8 cellular contexts compared by ENCODE assay signal in genomic region chr14:24525877-24526620, GRCh38. TPM values are rescaled to one million over a fixed set of nuclear protein-coding genes. Genes with fewer than 3 reads are reported as not detected.
DNase-seq lines count a peak whose midpoint lies in the region; ATAC-seq, FAIRE-seq and TF ChIP-seq lines count a peak whose summit lies in the region.
"Not testable (repeated sequence)": the region's sequence is repeated elsewhere in the genome, so short reads cannot be mapped to it uniquely, and the experiment has no call there.
"Had no signal": no experiment of that assay in that cellular context is flagged by ENCODE, and none has a peak within 500 bp of the region (broad histone marks: within the 10 kb centered on the region; RNA-seq: fewer than 3 reads in every experiment).

No MANE protein-coding gene starts in this region.

- peak overlapping the region; percentile 60; the same call in 1 of the 2 replicates for H3K18ac ChIP-seq in H1 (ENCODE audit: extremely low read depth, low read length)

- H3K27ac Mint-ChIP-seq in GM23338: not testable (repeated sequence)

- H3K9me3 ChIP-seq in HUES6 (ENCODE audit: control insufficient read depth, insufficient read depth, low read depth, low read length); NT2/D1 (ENCODE audit: insufficient read depth, low read length); H1 (ENCODE audit: insufficient read depth in 2 of 2, low read depth in 1 of 2, low read length in 1 of 2): not testable (repeated sequence)

- peaks cover 13% of the 10 kb centered on the region; the same call in 2 of the 3 replicates for H3K9me3 Mint-ChIP-seq in GM23338

- H3K79me2 ChIP-seq in GM23338 (replicated peaks; ENCODE audit: insufficient read depth); H1 (ENCODE audit: control insufficient read depth in 1 of 2, insufficient read depth in 2 of 2, low read length in 2 of 2): not testable (repeated sequence)

- H3K4me1 Mint-ChIP-seq in GM23338: not testable (repeated sequence)

- not testable (repeated sequence) for H3F3A ChIP-seq in GM23338 (replicated peaks; ENCODE audit: low read depth)

- not testable (repeated sequence) for H4K91ac ChIP-seq in H1 (replicated peaks; ENCODE audit: insufficient read length, low read length)

- not testable (repeated sequence) for H2BK20ac ChIP-seq in H1 (ENCODE audit: low read length)

- H4K5ac ChIP-seq in H1 (ENCODE audit: insufficient read length, low read depth, low read length): not testable (repeated sequence)

- DNase-seq in DMS153 (lab: John Stamatoyannopoulos, UW): peak; percentile 0
- DNase-seq in GM23338 (ENCODE audit: low spot score); NT2/D1 (ENCODE audit: low read depth, low spot score): not testable (repeated sequence)
- DNase-seq in NCI-H345 treated with DMSO at 0.1 percent for 48 hours (lab: John Stamatoyannopoulos, UW; ENCODE audit: unreplicated experiment): peak; percentile 3
- peak in 1 of 2 experiments; percentile 48 for DNase-seq in H1 (ENCODE audit: low read depth in 1 of 2, low spot score in 2 of 2)

- TF ChIP-seq CTCF in GM23338 (conservative IDR thresholded peaks at IDR 0.05; ENCODE audit: low read depth in 2 of 2); H1 (IDR thresholded peaks at IDR 0.05; ENCODE audit: control extremely low read depth in 1 of 3, insufficient read depth in 1 of 3, low read depth in 1 of 3, low read length in 3 of 3): not testable (repeated sequence)

- FAIRE-seq in H1 (lab: Jason Lieb, UNC): not testable (repeated sequence)

- 71% methylated on average over 15 of the region's 15 CpGs; no CpG with 5 or more reads in 1 of the 2 experiments for WGBS in H1 (ENCODE audit: extremely low coverage in 1 of 2, insufficient coverage in 1 of 2, insufficient read length in 1 of 2, insufficient replicate concordance in 2 of 2, low coverage in 1 of 2, low lambda C conversion rate in 2 of 2, missing lambda C conversion rate in 1 of 2), 2 experiments

- H3K27ac ChIP-seq in GM23338 (ENCODE audit: low read depth); HUES6 (ENCODE audit: low read depth, low read length); H1 (ENCODE audit: low read depth, low read length): not testable (repeated sequence)

- H4K8ac ChIP-seq in H1 (ENCODE audit: extremely low read depth, insufficient read depth, low read length): not testable (repeated sequence)

- peak overlapping the region; percentile 0 for H3K9ac ChIP-seq in HUES6 (ENCODE audit: low read length)
- not testable (repeated sequence) for H3K9ac ChIP-seq in NT2/D1 (ENCODE audit: insufficient read length, low read depth); H1 (replicated peaks in 1 of 4; ENCODE audit: extremely low read depth in 1 of 4, low read depth in 3 of 4, low read length in 3 of 4)

- CTCF ChIA-PET in H1 (lab: Charles Lee; ENCODE audit: partially characterized antibody): interaction anchor here (0.6 kb wide), 1 partner anchor 117 kb away, joined by 3 read pairs; no protein-coding TSS in a partner anchor

- not testable (repeated sequence) for H3K36me3 ChIP-seq in GM23338 (ENCODE audit: insufficient read depth); HUES6 (ENCODE audit: control insufficient read depth, insufficient read depth, low read length); NT2/D1 (ENCODE audit: insufficient read depth, insufficient read length, low read length); H1 (ENCODE audit: control insufficient read depth in 2 of 4, insufficient read depth in 4 of 4, low read length in 3 of 4)

- not testable (repeated sequence) for H3K23me2 ChIP-seq in H1 (ENCODE audit: low read depth, low read length)

- peak overlapping the region; percentile 35; the same call in 1 of the 2 replicates for H2BK5ac ChIP-seq in H1 (ENCODE audit: low read depth, low read length)

- not testable (repeated sequence) for TF ChIP-seq POLR2A in H1 (IDR thresholded peaks at IDR 0.05; ENCODE audit: control extremely low read depth in 1 of 2, low read depth in 2 of 2, low read length in 2 of 2)

- not testable (repeated sequence) for TF ChIP-seq RAD21 in H1 (IDR thresholded peaks at IDR 0.05 in 1 of 2, conservative IDR thresholded peaks at IDR 0.05 in 1 of 2; ENCODE audit: low read depth in 2 of 2, low read length in 2 of 2)

- H3K27me3 Mint-ChIP-seq in GM23338 (ENCODE audit: insufficient read depth, low read depth, poor library complexity): not testable (repeated sequence)

- not testable (repeated sequence) for H4K20me1 ChIP-seq in GM23338 (replicated peaks; ENCODE audit: insufficient read depth); H1 (replicated peaks in 1 of 2; ENCODE audit: control insufficient read depth in 1 of 2, insufficient read depth in 2 of 2, low read length in 2 of 2)

- not testable (repeated sequence) for H3K27me3 ChIP-seq in GM23338 (ENCODE audit: insufficient read depth); HUES6 (ENCODE audit: control insufficient read depth, insufficient read depth, low read length); NT2/D1 (ENCODE audit: insufficient read depth, insufficient read length); H1 (replicated peaks in 1 of 4; ENCODE audit: control insufficient read depth in 3 of 4, extremely low read depth in 1 of 4, insufficient read depth in 3 of 4, low read length in 3 of 4)

- not testable (repeated sequence) for ATAC-seq in GM23338

- not testable (repeated sequence) for H3K4ac ChIP-seq in H1 (replicated peaks; ENCODE audit: insufficient read length, low read depth, low read length)

- not testable (repeated sequence) for TF ChIP-seq EP300 in H1 (IDR thresholded peaks at IDR 0.05; ENCODE audit: borderline replicate concordance in 1 of 2, low read depth in 2 of 2, low read length in 2 of 2)

- H3K23ac ChIP-seq in H1 (ENCODE audit: insufficient read length): not testable (repeated sequence)

- not testable (repeated sequence) for H2BK12ac ChIP-seq in H1 (ENCODE audit: low read depth, low read length)

- not testable (repeated sequence) for H3K4me1 ChIP-seq in GM23338 (ENCODE audit: insufficient read depth); HUES6 (ENCODE audit: control insufficient read depth, insufficient read depth, low read length); NT2/D1 (ENCODE audit: insufficient read depth, insufficient read length); H1 (replicated peaks in 1 of 4; ENCODE audit: control insufficient read depth in 3 of 4, insufficient read depth in 4 of 4, low read length in 3 of 4)

- not testable (repeated sequence) for H2AK5ac ChIP-seq in H1 (ENCODE audit: low read depth, low read length)

- H3K4me3 Mint-ChIP-seq in GM23338: not testable (repeated sequence)

- H2BK120ac ChIP-seq in H1 (replicated peaks; ENCODE audit: low read depth, low read length): not testable (repeated sequence)

- not testable (repeated sequence) for H3K36me3 Mint-ChIP-seq in GM23338 (ENCODE audit: low read depth)

- not testable (repeated sequence) for H3K79me1 ChIP-seq in H1 (ENCODE audit: low read depth, low read length)

- POLR2A ChIA-PET in H1 (lab: Charles Lee; ENCODE audit: partially characterized antibody): not testable (repeated sequence)

- H3K9me2 ChIP-seq in GM23338 (ENCODE audit: insufficient read depth): not testable (repeated sequence)

- H3K4me3 ChIP-seq in GM23338: peak overlapping the region; percentile 23; the same call in 1 of the 2 replicates
- peak overlapping the region; percentile 33; the same call in 1 of the 2 replicates for H3K4me3 ChIP-seq in HUES6 (ENCODE audit: low read depth, low read length)
- peak overlapping the region; percentile 21 for H3K4me3 ChIP-seq in NT2/D1 (ENCODE audit: insufficient read length, low read depth)
- H3K4me3 ChIP-seq in H1 (ENCODE audit: extremely low read depth in 1 of 4, insufficient read depth in 2 of 4, low read depth in 3 of 4, low read length in 4 of 4): not testable (repeated sequence)

- H3K14ac ChIP-seq in H1 (ENCODE audit: insufficient read length): not testable (repeated sequence)

- peak overlapping the region; percentile 28; the same call in 1 of the 2 replicates for H3K4me2 ChIP-seq in GM23338
- H3K4me2 ChIP-seq in H1 (ENCODE audit: insufficient read depth in 1 of 2, low read depth in 2 of 2, low read length in 2 of 2): not testable (repeated sequence)

- not testable (repeated sequence) for H3K56ac ChIP-seq in H1 (replicated peaks; ENCODE audit: insufficient read length, low read depth, low read length)

- not testable (repeated sequence) for H2BK15ac ChIP-seq in H1 (ENCODE audit: low read length)

- H2AFZ ChIP-seq in GM23338: peak overlapping the region; percentile 70
- H2AFZ ChIP-seq in H1 (ENCODE audit: low read length): not testable (repeated sequence)

TF ChIP-seq in H1, 55 proteins besides CTCF, POLR2A, EP300 and RAD21:
- TF ChIP-seq YY1 (IDR thresholded peaks at IDR 0.05; ENCODE audit: low read depth, low read length): peak; percentile 41; the same call in 1 of the 2 replicates

RNA-seq across cellular contexts. Expression of gene CMA1, which starts 18.0 kb away (rescaled TPM):
- total RNA-seq in GM23338 (2014; rRNA removed; shearing (Covaris generic)): not detected in 2 replicates
- polyA plus RNA-seq in GM23338 (2016; fragmentation: Nextera tagmentation; extraction: Ambion mirVana): not detected in 2 replicates
- total RNA-seq in H1 (2021; fragmentation: NEBNext Ultra II Directional; extraction: Animal tissue kit (Norgen Biotek cat#: 25700)): not detected in 2 replicates
- polyA plus RNA-seq in H1 (2011; rRNA removed): not detected in 2 replicates
- not detected for polyA plus RNA-seq in H1 (2011; cell fraction: cytosol; rRNA removed)
- polyA plus RNA-seq in H1 (2011; cell fraction: nucleus; rRNA removed): not detected
- polyA plus RNA-seq in H1 (2012, experiment 1 of 2): not detected in 4 replicates
- not detected for polyA plus RNA-seq in H1 (2012, experiment 2 of 2)
- not detected for polyA plus RNA-seq in H1 (2013, experiment 1 of 2)
- polyA plus RNA-seq in H1 (2013, experiment 2 of 2): not detected
- not detected in 2 replicates for polyA minus RNA-seq in H1 (2011; rRNA and poly(A)+ RNA removed)
- polyA minus RNA-seq in H1 (2011; cell fraction: cytosol; rRNA and poly(A)+ RNA removed): not detected
- not detected for polyA minus RNA-seq in H1 (2011; cell fraction: nucleus; rRNA and poly(A)+ RNA removed)
- total RNA-seq: Calu3; CD8-positive, alpha-beta memory T cell had no signal
- polyA plus RNA-seq: CD8-positive, alpha-beta memory T cell had no signal

RNA-seq across cellular contexts. Expression of gene CTSG, which starts 50.0 kb away (rescaled TPM):
- total RNA-seq in GM23338 (2014; rRNA removed; shearing (Covaris generic)): not detected in 2 replicates
- polyA plus RNA-seq in GM23338 (2016; fragmentation: Nextera tagmentation; extraction: Ambion mirVana): not detected in 2 replicates
- total RNA-seq in H1 (2021; fragmentation: NEBNext Ultra II Directional; extraction: Animal tissue kit (Norgen Biotek cat#: 25700)): not detected in 2 replicates
- not detected in 2 replicates for polyA plus RNA-seq in H1 (2011; rRNA removed)
- polyA plus RNA-seq in H1 (2011; cell fraction: cytosol; rRNA removed): not detected
- polyA plus RNA-seq in H1 (2011; cell fraction: nucleus; rRNA removed): not detected
- not detected in 4 replicates for polyA plus RNA-seq in H1 (2012, experiment 1 of 2)
- polyA plus RNA-seq in H1 (2012, experiment 2 of 2): not detected
- not detected for polyA plus RNA-seq in H1 (2013, experiment 1 of 2)
- not detected for polyA plus RNA-seq in H1 (2013, experiment 2 of 2)
- polyA minus RNA-seq in H1 (2011; rRNA and poly(A)+ RNA removed): not detected in 2 replicates
- not detected for polyA minus RNA-seq in H1 (2011; cell fraction: cytosol; rRNA and poly(A)+ RNA removed)
- not detected for polyA minus RNA-seq in H1 (2011; cell fraction: nucleus; rRNA and poly(A)+ RNA removed)
- total RNA-seq: Calu3; CD8-positive, alpha-beta memory T cell had no signal
- polyA plus RNA-seq: CD8-positive, alpha-beta memory T cell had no signal
